ENCODE assay signal across 21 cellular contexts in genomic region chr5:67576112-67576511, GRCh38.
"Had no signal": no experiment of that assay in that cellular context is flagged by ENCODE, and none has a peak within 500 bp of the region (broad histone marks: within the 10 kb centered on the region; RNA-seq: fewer than 3 reads in every experiment).

No MANE protein-coding gene starts in this region.

- FAIRE-seq: small intestine had no signal

- H3K9me3 ChIP-seq: psoas muscle, thyroid gland, transverse colon, vagina had no signal

- H3K9ac ChIP-seq: parathyroid adenoma had no signal

- H3K4me1 ChIP-seq: psoas muscle, right atrium auricular region, spleen, thyroid gland, transverse colon had no signal

- H3K27ac ChIP-seq: left lung, parathyroid adenoma, psoas muscle, right atrium auricular region, spleen, thyroid gland, transverse colon, upper lobe of left lung, vagina had no signal

- H3K79me2 ChIP-seq: parathyroid adenoma had no signal

- H3K36me3 ChIP-seq: left lung, right atrium auricular region, spleen, thyroid gland, transverse colon, upper lobe of left lung, vagina had no signal

- H3K27me3 ChIP-seq: left lung, right atrium auricular region, spleen, thyroid gland, transverse colon, upper lobe of left lung, vagina had no signal

- DNase-seq: hippocampal formation; kidney glomerular epithelial cell; left cardiac atrium; left lung; naive thymus-derived CD8-positive, alpha-beta T cell; nucleus accumbens; psoas muscle; small intestine; spleen; stimulated activated CD4-positive, alpha-beta T cell treated with anti-CD3 and anti-CD28 coated beads, Interleukin-4, amount 100 ng/mL, for 24 hours; stimulated activated naive CD4-positive, alpha-beta T cell; substantia nigra; thyroid gland; transverse colon; upper lobe of left lung had no signal

- ATAC-seq: left cardiac atrium; left lung; naive thymus-derived CD8-positive, alpha-beta T cell; psoas muscle; sciatic nerve; stimulated activated effector memory CD8-positive, alpha-beta T cell treated with anti-CD3 and anti-CD28 coated beads, Interleukin-12 subunit alpha, Interleukin-12 subunit beta, amount 100 ng/mL, for 72 hours had no signal

- H3K4me3 ChIP-seq: left lung, lung, psoas muscle, right atrium auricular region, spleen, thyroid gland, transverse colon, upper lobe of left lung, vagina had no signal

- H2AFZ ChIP-seq: parathyroid adenoma had no signal
